Comparison of ENCODE assay signal across 21 cellular contexts in the genomic region with DNA sequence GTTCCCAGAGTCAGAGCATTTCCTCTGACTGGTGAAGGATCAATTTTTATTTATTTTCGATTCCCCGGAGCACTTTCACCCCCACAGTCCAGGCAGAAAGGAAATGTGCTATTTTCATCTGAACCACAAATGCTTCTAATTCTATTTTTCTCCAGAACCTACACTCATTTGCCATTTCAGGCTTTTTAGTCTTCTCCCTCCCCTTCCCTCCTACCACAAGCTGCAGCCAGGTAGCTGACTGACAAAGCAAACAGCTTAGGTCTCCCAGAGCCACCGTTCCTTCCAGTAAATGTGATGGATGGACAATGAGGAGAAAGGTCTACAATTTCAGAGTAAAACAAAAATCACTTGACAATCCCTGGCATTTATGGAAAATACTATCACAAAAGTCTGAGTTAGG.
DNase-seq lines count a peak whose midpoint lies in the region; ATAC-seq, FAIRE-seq and TF ChIP-seq lines count a peak whose summit lies in the region.
"Had no signal": no experiment of that assay in that cellular context is flagged by ENCODE, and none has a peak within 500 bp of the region (broad histone marks: within the 10 kb centered on the region; RNA-seq: fewer than 3 reads in every experiment).

No MANE protein-coding gene starts in this region.

- intact Hi-C loops in heart left ventricle (cut with DNase I) (loop anchor here in 4 of 10 donors (5.0 to 10.0 kb wide), 4 partner anchors 43 to 104 kb away; no protein-coding TSS in a partner anchor), Right ventricle myocardium inferior (cut with DNase I) (no loop called here), GM12878 (cut with micrococcal nuclease; ENCODE audit: unreplicated experiment) (no loop called here)

- TF ChIP-seq RAD21 in GM12878 (IDR thresholded peaks at IDR 0.05; ENCODE audit: insufficient read depth, low read depth, low read length), result no peak

- no peak for FAIRE-seq in GM12878 (lab: Jason Lieb, UNC)
- FAIRE-seq: colon, endometrium had no signal

- SMC1A ChIA-PET in GM12878 (lab: Charles Lee; ENCODE audit: uncharacterized antibody, unreplicated experiment), result interaction anchor here (0.7 to 2.1 kb wide), 13 partner anchors 9 to 393 kb away, joined by 3 to 8 read pairs (median 4); no protein-coding TSS in a partner anchor

- peaks cover 52% of the 10 kb centered on the region for H3K36me3 Mint-ChIP-seq in stimulated activated memory B cell treated with anti-CD40 and anti-IgM and Interleukin-4, amounts not matched to agents 10 μg/mL and 1 μg/mL and 100 μg/mL, for 72 hours
- H3K36me3 Mint-ChIP-seq in activated CD8-positive, alpha-beta T cell treated with anti-CD3 and anti-CD28 coated beads, Interleukin-2, amount 10 ng/mL, durations not matched to agents 7 days and 5 days (ENCODE audit: low read depth), result peaks cover 29% of the 10 kb centered on the region

- ATAC-seq in heart left ventricle (no peak), Right ventricle myocardium inferior (no peak), GM12878 (no peak)
- ATAC-seq in stimulated activated memory B cell treated with anti-CD40 and anti-IgM and Interleukin-4, amounts not matched to agents 10 μg/mL and 1 μg/mL and 100 μg/mL, for 72 hours, result no peak
- ATAC-seq in activated CD8-positive, alpha-beta T cell treated with anti-CD3 and anti-CD28 coated beads, Interleukin-2, amount 10 ng/mL, durations not matched to agents 7 days and 5 days, result no peak
- ATAC-seq: stimulated activated effector memory CD8-positive, alpha-beta T cell treated with anti-CD3 and anti-CD28 coated beads, Interleukin-12 subunit alpha, Interleukin-12 subunit beta, amount 100 ng/mL, for 72 hours had no signal

- RAD21 ChIA-PET in GM12878 (lab: Charles Lee; ENCODE audit: unreplicated experiment), result interaction anchor here (0.6 to 1.6 kb wide), 2 partner anchors 36 to 76 kb away, joined by 3 to 4 read pairs; partner anchors contain the start of gene KLF7

- no peak overlapping the region for H2AFZ ChIP-seq in GM12878 (ENCODE audit: control insufficient read depth, low read depth, low read length)
- H2AFZ ChIP-seq: parathyroid adenoma had no signal

- H3K4me1 ChIP-seq in heart left ventricle (peaks cover 30 to 96% (median 86%) of the 10 kb centered on the region in 12 donors), GM12878 (ENCODE audit: control insufficient read depth, insufficient read depth, low read length) (peaks cover 9% of the 10 kb centered on the region; the same call in 1 of the 2 replicates)
- H3K4me1 ChIP-seq: parathyroid adenoma had no signal

- no peaks in the 10 kb centered on the region for H4K20me1 ChIP-seq in GM12878 (ENCODE audit: control insufficient read depth, insufficient read depth)

- no peaks in the 10 kb centered on the region for H3K27me3 Mint-ChIP-seq in stimulated activated memory B cell treated with anti-CD40 and anti-IgM and Interleukin-4, amounts not matched to agents 10 μg/mL and 1 μg/mL and 100 μg/mL, for 72 hours
- no peaks in the 10 kb centered on the region for H3K27me3 Mint-ChIP-seq in activated CD8-positive, alpha-beta T cell treated with anti-CD3 and anti-CD28 coated beads, Interleukin-2, amount 10 ng/mL, durations not matched to agents 7 days and 5 days (ENCODE audit: low read depth)
- H3K27me3 Mint-ChIP-seq: activated CD4-positive, alpha-beta T cell treated with anti-CD3 and anti-CD28 coated beads, Interleukin-2, amount 10 ng/mL, durations not matched to agents 7 days and 5 days had no signal

- H3K9me3 Mint-ChIP-seq in stimulated activated memory B cell treated with anti-CD40 and anti-IgM and Interleukin-4, amounts not matched to agents 10 μg/mL and 1 μg/mL and 100 μg/mL, for 72 hours, result peaks cover 3% of the 10 kb centered on the region
- H3K9me3 Mint-ChIP-seq in activated CD8-positive, alpha-beta T cell treated with anti-CD3 and anti-CD28 coated beads, Interleukin-2, amount 10 ng/mL, durations not matched to agents 7 days and 5 days (ENCODE audit: insufficient read depth), result no peaks in the 10 kb centered on the region
- H3K9me3 Mint-ChIP-seq: immature natural killer cell; stimulated activated effector memory CD8-positive, alpha-beta T cell treated with anti-CD3 and anti-CD28 coated beads, Interleukin-12 subunit alpha, Interleukin-12 subunit beta, amount 100 ng/mL, for 72 hours had no signal

- peak overlapping the region; percentile 25 for H3K4me3 Mint-ChIP-seq in stimulated activated memory B cell treated with anti-CD40 and anti-IgM and Interleukin-4, amounts not matched to agents 10 μg/mL and 1 μg/mL and 100 μg/mL, for 72 hours
- no peak overlapping the region for H3K4me3 Mint-ChIP-seq in activated CD8-positive, alpha-beta T cell treated with anti-CD3 and anti-CD28 coated beads, Interleukin-2, amount 10 ng/mL, durations not matched to agents 7 days and 5 days
- H3K4me3 Mint-ChIP-seq: activated CD4-positive, alpha-beta T cell treated with anti-CD3 and anti-CD28 coated beads, Interleukin-2, amount 10 ng/mL, durations not matched to agents 7 days and 5 days; immature natural killer cell; stimulated activated effector memory CD8-positive, alpha-beta T cell treated with anti-CD3 and anti-CD28 coated beads, Interleukin-12 subunit alpha, Interleukin-12 subunit beta, amount 100 ng/mL, for 72 hours had no signal

- H3K4me2 ChIP-seq in GM12878 (ENCODE audit: control insufficient read depth, insufficient read depth), result no peak overlapping the region
- H3K4me2 ChIP-seq: KMS-11 had no signal

- DNase-seq in heart left ventricle, result no peak
- no peak for DNase-seq in Right ventricle myocardium inferior (ENCODE audit: missing footprints)
- peak; percentile 34 for DNase-seq in NCI-H187 treated with DMSO at 0.1 percent for 48 hours (lab: John Stamatoyannopoulos, UW)
- DNase-seq in GM12878 (ENCODE audit: low read depth, low spot score), result no peak
- no peak for DNase-seq in activated CD8-positive, alpha-beta T cell treated with anti-CD3 and anti-CD28 coated beads, Interleukin-2, amount 10 ng/mL, durations not matched to agents 7 days and 5 days
- DNase-seq in NCI-H526 (lab: John Stamatoyannopoulos, UW), result no peak
- DNase-seq in T-helper 2 cell, result no peak
- DNase-seq: activated CD4-positive, alpha-beta T cell treated with anti-CD3 and anti-CD28 coated beads, Interleukin-2, amount 10 ng/mL, durations not matched to agents 7 days and 5 days; activated CD8-positive, alpha-beta memory T cell treated with anti-CD3 and anti-CD28 coated beads, Interleukin-2, amount 50 U/mL, for 48 hours; activated gamma-delta T cell treated with Interleukin-2 at 50 U/mL for 16 hours; immature natural killer cell; lower lobe of right lung; NCI-H1048; sigmoid colon had no signal

- peak overlapping the region in 10 of 12 donors; percentile 31 to 89 (median 74) for H3K27ac ChIP-seq in heart left ventricle
- no peak overlapping the region for H3K27ac ChIP-seq in GM12878 (ENCODE audit: control insufficient read depth, insufficient read depth)
- H3K27ac ChIP-seq: KMS-11, lower lobe of right lung, parathyroid adenoma, tibial nerve had no signal

- H3K9ac ChIP-seq in GM12878 (ENCODE audit: control insufficient read depth, insufficient read depth, low read length), result no peak overlapping the region
- H3K9ac ChIP-seq: KMS-11, parathyroid adenoma had no signal

- H3K4me3 ChIP-seq in heart left ventricle (no peak overlapping the region), GM12878 (no peak overlapping the region)
- H3K4me3 ChIP-seq: lower lobe of right lung, sigmoid colon, tibial nerve had no signal

- H3K36me3 ChIP-seq in heart left ventricle (peaks cover 0 to 49% (median 25%) of the 10 kb centered on the region in 9 donors), GM12878 (ENCODE audit: control insufficient read depth in 2 of 2, insufficient read depth in 2 of 2, low read length in 1 of 2) (peaks cover 0 to 4% of the 10 kb centered on the region in 2 experiments; a peak in 1 of 4 replicates)

- TF ChIP-seq CTCF in heart left ventricle (IDR thresholded peaks at IDR 0.05) (no peak), GM12878 (IDR thresholded peaks at IDR 0.05 in 2 of 3, conservative IDR thresholded peaks at IDR 0.05 in 1 of 3; ENCODE audit: control insufficient read depth in 2 of 3, extremely low read depth in 1 of 3, insufficient read depth in 1 of 3, low read depth in 3 of 3, low read length in 3 of 3) (no peak)

- no peak for TF ChIP-seq POLR2A in heart left ventricle (IDR thresholded peaks at IDR 0.05)
- TF ChIP-seq POLR2A in GM12878 (IDR thresholded peaks at IDR 0.05; ENCODE audit: low read depth, low read length), result no peak

- H3K4me1 Mint-ChIP-seq in stimulated activated memory B cell treated with anti-CD40 and anti-IgM and Interleukin-4, amounts not matched to agents 10 μg/mL and 1 μg/mL and 100 μg/mL, for 72 hours, result peaks cover 41% of the 10 kb centered on the region
- H3K4me1 Mint-ChIP-seq in activated CD8-positive, alpha-beta T cell treated with anti-CD3 and anti-CD28 coated beads, Interleukin-2, amount 10 ng/mL, durations not matched to agents 7 days and 5 days (ENCODE audit: low read depth), result peaks cover 28% of the 10 kb centered on the region
- H3K4me1 Mint-ChIP-seq: stimulated activated effector memory CD8-positive, alpha-beta T cell treated with anti-CD3 and anti-CD28 coated beads, Interleukin-12 subunit alpha, Interleukin-12 subunit beta, amount 100 ng/mL, for 72 hours had no signal

- no peaks in the 10 kb centered on the region for H3K27me3 ChIP-seq in heart left ventricle
- H3K27me3 ChIP-seq in GM12878 (replicated peaks in 1 of 2; ENCODE audit: control insufficient read depth in 2 of 2, insufficient read depth in 2 of 2, low read length in 1 of 2), result no peaks in the 10 kb centered on the region
- H3K27me3 ChIP-seq: sigmoid colon, tibial nerve had no signal

- no TSS peak for BruUV-seq in GM12878 (replicated peaks; lab: Mats Ljungman, UMichigan)

- H3K9me3 ChIP-seq in heart left ventricle (peaks cover 0 to 6% (median 0%) of the 10 kb centered on the region in 12 donors), GM12878 (replicated peaks; ENCODE audit: control insufficient read depth, insufficient read depth, low read length) (peaks cover 7% of the 10 kb centered on the region; the same call in 2 of the 3 replicates)
- H3K9me3 ChIP-seq: lower lobe of right lung, sigmoid colon, tibial nerve had no signal

- POLR2A ChIA-PET in GM12878 (lab: Charles Lee), result no interaction called here
- POLR2A ChIA-PET in activated CD8-positive, alpha-beta T cell treated with anti-CD3 and anti-CD28 coated beads, Interleukin-2, amount 10 ng/mL, durations not matched to agents 7 days and 5 days (lab: Charles Lee), result no interaction called here

- WGBS in heart left ventricle, 4 donors, result 42 to 47% (median 45%) methylated on average over 3 of the region's 3 CpGs
- WGBS in GM12878 (ENCODE audit: insufficient coverage, insufficient replicate concordance, low lambda C conversion rate, missing lambda C conversion rate), result 31% methylated on average over 3 of the region's 3 CpGs

- no peaks in the 10 kb centered on the region; the same call in 1 of the 2 replicates for H3K79me2 ChIP-seq in GM12878 (ENCODE audit: control insufficient read depth, insufficient read depth, low read length)
- H3K79me2 ChIP-seq: parathyroid adenoma had no signal

- CTCF ChIA-PET in GM12878 (lab: Yijun Ruan, JAX), result interaction anchor here (1.3 to 4.6 kb wide), 2 partner anchors 9 to 15 kb away, joined by 3 to 19 read pairs; no protein-coding TSS in a partner anchor
- CTCF ChIA-PET in activated CD8-positive, alpha-beta T cell treated with anti-CD3 and anti-CD28 coated beads, Interleukin-2, amount 10 ng/mL, durations not matched to agents 7 days and 5 days (lab: Charles Lee), result interaction anchor here (0.9 kb wide), 1 partner anchor 247 kb away, joined by 3 read pairs; no protein-coding TSS in a partner anchor

- TF ChIP-seq EP300 in GM12878 (IDR thresholded peaks at IDR 0.05; ENCODE audit: borderline replicate concordance in 1 of 2, control insufficient read depth in 1 of 2, low read depth in 2 of 2, low read length in 2 of 2), result no peak

- H3K27ac Mint-ChIP-seq in stimulated activated memory B cell treated with anti-CD40 and anti-IgM and Interleukin-4, amounts not matched to agents 10 μg/mL and 1 μg/mL and 100 μg/mL, for 72 hours, result peak overlapping the region; percentile 71
- no peak overlapping the region for H3K27ac Mint-ChIP-seq in activated CD8-positive, alpha-beta T cell treated with anti-CD3 and anti-CD28 coated beads, Interleukin-2, amount 10 ng/mL, durations not matched to agents 7 days and 5 days
- H3K27ac Mint-ChIP-seq: activated CD4-positive, alpha-beta T cell treated with anti-CD3 and anti-CD28 coated beads, Interleukin-2, amount 10 ng/mL, durations not matched to agents 7 days and 5 days; stimulated activated effector memory CD8-positive, alpha-beta T cell treated with anti-CD3 and anti-CD28 coated beads, Interleukin-12 subunit alpha, Interleukin-12 subunit beta, amount 100 ng/mL, for 72 hours had no signal

- in situ Hi-C loops in GM12878 (cut with MboI), result no loop called here
